ENCODE assay signal across 8 cellular contexts in the genomic region with DNA sequence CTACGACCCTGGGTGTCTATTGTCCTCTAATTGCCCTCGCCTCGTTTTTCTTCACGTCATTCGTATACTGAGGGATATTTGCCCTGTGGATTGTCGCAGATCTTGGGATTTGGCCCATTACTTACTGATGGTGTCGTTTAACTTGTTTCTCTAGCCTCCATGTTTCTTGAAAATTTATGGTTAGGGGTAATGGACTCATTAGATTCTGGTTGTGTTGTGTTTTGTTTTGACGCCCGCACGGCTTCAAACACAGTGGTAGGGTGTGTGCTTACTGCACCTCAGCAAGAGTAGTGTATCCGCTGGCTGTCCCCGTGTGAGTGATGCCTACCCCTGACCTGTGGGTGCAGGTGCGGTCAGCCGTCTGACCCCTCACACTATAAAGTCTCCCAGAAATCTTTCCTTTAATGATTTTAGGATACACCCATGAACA. TPM values are rescaled to one million over a fixed set of nuclear protein-coding genes. Genes with fewer than 3 reads are reported as not detected.
A peak's percentile ranks its signal among the peaks of the same experiment; 100 is the strongest.
DNase-seq lines count a peak whose midpoint lies in the region; ATAC-seq and FAIRE-seq lines count a peak whose summit lies in the region.

No MANE protein-coding gene starts in this region.

- WGBS in small intestine, 3 donors, result 1 to 2% (median 2%) methylated on average over 14 of the region's 14 CpGs

- H3K4me3 ChIP-seq in iPS-18a (ENCODE audit: low read length), result peak overlapping the region; percentile 79
- peak overlapping the region; percentile 4 to 62 for H3K4me3 ChIP-seq in small intestine (ENCODE audit: low read depth in 1 of 2, low read length in 2 of 2)

- H3K36me3 Mint-ChIP-seq in activated naive CD8-positive, alpha-beta T cell treated with anti-CD3 and anti-CD28 coated beads, Interleukin-2, amount 50 U/mL, for 24 hours (ENCODE audit: low read depth), result no peaks in the 10 kb centered on the region

- H3K27ac ChIP-seq in iPS-18a (ENCODE audit: low read length), result no peak overlapping the region
- H3K27ac ChIP-seq in small intestine (ENCODE audit: low read depth in 1 of 2, low read length in 1 of 2), result peak overlapping the region in 1 of 2 donors; percentile 37

- peak overlapping the region; percentile 100 for H3K27ac Mint-ChIP-seq in activated naive CD8-positive, alpha-beta T cell treated with anti-CD3 and anti-CD28 coated beads, Interleukin-2, amount 50 U/mL, for 24 hours

- no peak for FAIRE-seq in small intestine (lab: Jason Lieb, UNC)

- H3K27me3 ChIP-seq in iPS-18a (ENCODE audit: control insufficient read depth, insufficient read depth, low read length), result peaks cover 22% of the 10 kb centered on the region
- H3K27me3 ChIP-seq in small intestine (ENCODE audit: control insufficient read depth in 2 of 2, insufficient read depth in 2 of 2, low read length in 2 of 2), result no peaks in the 10 kb centered on the region

- peaks cover 5% of the 10 kb centered on the region for H3K27me3 Mint-ChIP-seq in activated naive CD8-positive, alpha-beta T cell treated with anti-CD3 and anti-CD28 coated beads, Interleukin-2, amount 50 U/mL, for 24 hours

- H3K36me3 ChIP-seq in iPS-18a (ENCODE audit: control insufficient read depth, low read depth, low read length), result no peaks in the 10 kb centered on the region
- no peaks in the 10 kb centered on the region for H3K36me3 ChIP-seq in small intestine (ENCODE audit: control insufficient read depth in 2 of 2, insufficient read depth in 2 of 2, low read length in 2 of 2)

- peak; percentile 80 for DNase-seq in DMS79 treated with DMSO at 0.1 percent for 48 hours (lab: John Stamatoyannopoulos, UW)
- peak; percentile 15 for DNase-seq in NCI-H146 treated with DMSO at 0.1 percent for 48 hours (lab: John Stamatoyannopoulos, UW; ENCODE audit: unreplicated experiment)
- peak; percentile 7 for DNase-seq in activated naive CD8-positive, alpha-beta T cell treated with anti-CD3 and anti-CD28 coated beads, Interleukin-2, amount 50 U/mL, for 24 hours
- peak; percentile 39 for DNase-seq in small intestine
- DNase-seq in OCI-M1 (lab: John Stamatoyannopoulos, UW), result no peak

- ATAC-seq in activated naive CD8-positive, alpha-beta T cell treated with anti-CD3 and anti-CD28 coated beads, Interleukin-2, amount 50 U/mL, for 24 hours, result no peak
- ATAC-seq in GM18517 (IDR thresholded peaks at IDR 0.05; ENCODE audit: unreplicated experiment) (no peak), HG02678 (IDR thresholded peaks at IDR 0.05; ENCODE audit: unreplicated experiment) (no peak)

- H3K9me3 ChIP-seq in iPS-18a (ENCODE audit: control insufficient read depth, low read depth, low read length) (no peaks in the 10 kb centered on the region), small intestine (ENCODE audit: control insufficient read depth, low read depth) (no peaks in the 10 kb centered on the region)

- H3K9ac ChIP-seq in iPS-18a (ENCODE audit: low read length), result peak overlapping the region; percentile 82

- peaks cover 61% of the 10 kb centered on the region for H3K4me1 Mint-ChIP-seq in activated naive CD8-positive, alpha-beta T cell treated with anti-CD3 and anti-CD28 coated beads, Interleukin-2, amount 50 U/mL, for 24 hours

- peak overlapping the region; percentile 85 for H3K4me3 Mint-ChIP-seq in activated naive CD8-positive, alpha-beta T cell treated with anti-CD3 and anti-CD28 coated beads, Interleukin-2, amount 50 U/mL, for 24 hours

- H3K9me3 Mint-ChIP-seq in activated naive CD8-positive, alpha-beta T cell treated with anti-CD3 and anti-CD28 coated beads, Interleukin-2, amount 50 U/mL, for 24 hours, result no peaks in the 10 kb centered on the region

- peaks cover 8% of the 10 kb centered on the region for H3K4me1 ChIP-seq in iPS-18a (ENCODE audit: control insufficient read depth, low read depth, low read length)
- H3K4me1 ChIP-seq in small intestine (ENCODE audit: control insufficient read depth in 2 of 2, insufficient read depth in 1 of 2, low read depth in 1 of 2, low read length in 1 of 2), result no peaks in the 10 kb centered on the region

RNA-seq across cellular contexts. Expression of gene RNU6-8, which starts 0.9 kb away (rescaled TPM):
- polyA plus RNA-seq in small intestine, result not detected

RNA-seq across cellular contexts. Expression of gene RNU6-7, which starts 2.1 kb away (rescaled TPM):
- not detected for polyA plus RNA-seq in small intestine
